In genomic region chr1:41229219-41229618, GRCh38 we compare ENCODE assay signal across 4 cellular contexts. TPM values are rescaled to one million over a fixed set of nuclear protein-coding genes. Genes with fewer than 3 reads are reported as not detected.
A peak's percentile ranks its signal among the peaks of the same experiment; 100 is the strongest.
DNase-seq lines count a peak whose midpoint lies in the region; ATAC-seq, FAIRE-seq and TF ChIP-seq lines count a peak whose summit lies in the region.
"Not testable (repeated sequence)": the region's sequence is repeated elsewhere in the genome, so short reads cannot be mapped to it uniquely, and the experiment has no call there.

No MANE protein-coding gene starts in this region.

- H3K36me3 ChIP-seq in HEK293 (ENCODE audit: control insufficient read depth in 2 of 2, insufficient read depth in 1 of 2, low read length in 2 of 2); K562 (ENCODE audit: control insufficient read depth, insufficient read depth, low read length): not testable (repeated sequence)

- H3K4me1 ChIP-seq in A549: peaks cover 39% of the 10 kb centered on the region
- not testable (repeated sequence) for H3K4me1 ChIP-seq in HEK293 (ENCODE audit: control insufficient read depth, insufficient read depth, low read length); K562 (replicated peaks in 1 of 2; ENCODE audit: control insufficient read depth in 2 of 2, insufficient read depth in 2 of 2, low read length in 2 of 2)

- FAIRE-seq in A549 (lab: Jason Lieb, UNC); K562 (lab: Jason Lieb, UNC): not testable (repeated sequence)

- H2AFZ ChIP-seq in K562 (ENCODE audit: low read depth, low read length): not testable (repeated sequence)

- TF ChIP-seq EP300 in A549 (IDR thresholded peaks at IDR 0.05); K562 (IDR thresholded peaks at IDR 0.05; ENCODE audit: low read length): not testable (repeated sequence)

- not testable (repeated sequence) for H3K4me1 Mint-ChIP-seq in activated CD4-positive, alpha-beta T cell treated with anti-CD3 and anti-CD28 coated beads, Interleukin-2, amount 10 ng/mL, durations not matched to agents 24 days and 14 days

- not testable (repeated sequence) for H3K9me3 ChIP-seq in A549; HEK293 (ENCODE audit: control insufficient read depth, insufficient read depth, low read depth, low read length); K562 (replicated peaks; ENCODE audit: control insufficient read depth, insufficient read depth, low read depth, low read length)

- intact Hi-C loops in activated CD4-positive, alpha-beta T cell treated with anti-CD3 and anti-CD28 coated beads, Interleukin-2, amount 10 ng/mL, durations not matched to agents 24 days and 14 days (cut with micrococcal nuclease); K562 (cut with micrococcal nuclease): not testable (repeated sequence)

- not testable (repeated sequence) for H3K4me3 Mint-ChIP-seq in activated CD4-positive, alpha-beta T cell treated with anti-CD3 and anti-CD28 coated beads, Interleukin-2, amount 10 ng/mL, durations not matched to agents 24 days and 14 days

- H3K9me3 Mint-ChIP-seq in activated CD4-positive, alpha-beta T cell treated with anti-CD3 and anti-CD28 coated beads, Interleukin-2, amount 10 ng/mL, durations not matched to agents 24 days and 14 days: not testable (repeated sequence)

- not testable (repeated sequence) for H3K27ac Mint-ChIP-seq in activated CD4-positive, alpha-beta T cell treated with anti-CD3 and anti-CD28 coated beads, Interleukin-2, amount 10 ng/mL, durations not matched to agents 24 days and 14 days

- not testable (repeated sequence) for TF ChIP-seq CTCF in A549 (IDR thresholded peaks at IDR 0.05); HEK293 (tag by site-specific recombination; IDR thresholded peaks at IDR 0.05); K562 (IDR thresholded peaks at IDR 0.05 in 2 of 3, conservative IDR thresholded peaks at IDR 0.05 in 1 of 3; ENCODE audit: insufficient read depth in 2 of 3, low read depth in 1 of 3, low read length in 3 of 3)

- not testable (repeated sequence) for H3K4me3 ChIP-seq in A549; HEK293 (ENCODE audit: low read depth, low read length); K562

- not testable (repeated sequence) for TF ChIP-seq RAD21 in A549 (conservative IDR thresholded peaks at IDR 0.05 in 1 of 2, IDR thresholded peaks at IDR 0.05 in 1 of 2); K562 (CRISPR knock-in tag; conservative IDR thresholded peaks at IDR 0.05 in 1 of 2, IDR thresholded peaks at IDR 0.05 in 1 of 2)

- H4K20me1 ChIP-seq in K562 (replicated peaks; ENCODE audit: control insufficient read depth, insufficient read depth, low read length): not testable (repeated sequence)

- WGBS in A549 (ENCODE audit: missing lambda C conversion rate): 91% methylated on average over 2 of the region's 2 CpGs
- WGBS in K562 (ENCODE audit: insufficient coverage, low coverage, missing lambda C conversion rate): 97% methylated on average over 2 of the region's 2 CpGs

- not testable (repeated sequence) for BruUV-seq in K562 (replicated peaks; lab: Mats Ljungman, UMichigan)

- H3K27me3 Mint-ChIP-seq in activated CD4-positive, alpha-beta T cell treated with anti-CD3 and anti-CD28 coated beads, Interleukin-2, amount 10 ng/mL, durations not matched to agents 24 days and 14 days: not testable (repeated sequence)

- H3K9ac ChIP-seq in K562 (ENCODE audit: insufficient read depth in 1 of 2, low read depth in 2 of 2, low read length in 2 of 2): not testable (repeated sequence)

- not testable (repeated sequence) for H3K9me1 ChIP-seq in K562 (ENCODE audit: control insufficient read depth, insufficient read depth, low read length)

- not testable (repeated sequence) for ATAC-seq in A549, K562

- H3K4me2 ChIP-seq in A549; K562 (ENCODE audit: insufficient read depth, low read length): not testable (repeated sequence)

- not testable (repeated sequence) for DNase-seq in A549 (ENCODE audit: low read depth in 1 of 2, low spot score in 1 of 2); K562 (ENCODE audit: extremely low read depth in 1 of 4, low spot score in 3 of 4)
- DNase-seq in activated CD4-positive, alpha-beta T cell treated with anti-CD3 and anti-CD28 coated beads, Interleukin-2, amount 10 ng/mL, durations not matched to agents 24 days and 14 days: peak; percentile 33

- H3K27me3 ChIP-seq in K562 (ENCODE audit: control insufficient read depth in 2 of 2, insufficient read depth in 2 of 2, low read length in 2 of 2): not testable (repeated sequence)

- POLR2A ChIA-PET in A549 (lab: Yijun Ruan, JAX); HEK293 (lab: Yijun Ruan, JAX); K562 (lab: Yijun Ruan, JAX): not testable (repeated sequence)

- H3K36me3 Mint-ChIP-seq in activated CD4-positive, alpha-beta T cell treated with anti-CD3 and anti-CD28 coated beads, Interleukin-2, amount 10 ng/mL, durations not matched to agents 24 days and 14 days (ENCODE audit: low read depth): not testable (repeated sequence)

- peaks cover 27% of the 10 kb centered on the region for H3K79me2 ChIP-seq in K562 (ENCODE audit: control insufficient read depth, insufficient read depth, low read length)

- H3K27ac ChIP-seq in A549; HEK293 (ENCODE audit: extremely low read depth, low read depth, low read length); K562 (ENCODE audit: extremely low read depth, low read depth, low read length): not testable (repeated sequence)

- not testable (repeated sequence) for TF ChIP-seq POLR2A in A549 (IDR thresholded peaks at IDR 0.05; ENCODE audit: low read length); K562 (conservative IDR thresholded peaks at IDR 0.05)

- CTCF ChIA-PET in A549 (lab: Yijun Ruan, JAX); HEK293 (lab: Yijun Ruan, JAX); K562 (lab: Yijun Ruan, JAX; ENCODE audit: low intra/inter-chr PET ratio): not testable (repeated sequence)

- in situ Hi-C loops in K562 (cut with MboI): not testable (repeated sequence)

TF ChIP-seq in A549, 52 proteins besides CTCF, POLR2A, EP300 and RAD21:
- TF ChIP-seq KDM1A (IDR thresholded peaks at IDR 0.05; ENCODE audit: low read depth): 0 out of 2 replicates have a peak, but pooled peaks have one; percentile 19
TF ChIP-seq in A549: peak in this region for 1; not testable (repeated sequence) for 51.

TF ChIP-seq in HEK293, 187 proteins besides CTCF, POLR2A, EP300 and RAD21:
- TF ChIP-seq ZNF580 (tag by site-specific recombination; IDR thresholded peaks at IDR 0.05) (peak; percentile 71), ZNF146 (tag by site-specific recombination; IDR thresholded peaks at IDR 0.05) (peak; percentile 100)

TF ChIP-seq in K562, 482 proteins besides CTCF, POLR2A, EP300 and RAD21:
- peak in 1 of 2 experiments; percentile 40; a peak in 2 of 4 replicates for TF ChIP-seq KDM1A (IDR thresholded peaks at IDR 0.05)
- 0 out of 2 replicates have a peak, but pooled peaks have one; percentile 46 for TF ChIP-seq SMARCA5 (IDR thresholded peaks at IDR 0.05)
- peak; percentile 87 for TF ChIP-seq ZNF146 (CRISPR knock-in tag; IDR thresholded peaks at IDR 0.05; ENCODE audit: unreplicated experiment)
- TF ChIP-seq BCOR (IDR thresholded peaks at IDR 0.05): peak; percentile 44; the same call in 1 of the 2 replicates
- peak; percentile 34 for TF ChIP-seq RBM25 (IDR thresholded peaks at IDR 0.05; ENCODE audit: low read depth, low read length, severe bottlenecking)
TF ChIP-seq in K562: peak in this region for 5; not testable (repeated sequence) for 477.

RNA-seq across cellular contexts. Expression of gene SCMH1, which starts 12.9 kb away (rescaled TPM):
- polyA plus RNA-seq in A549 (2011; rRNA removed) (26.7 and 30.2 TPM in 2 replicates), A549 (2017; fragmentation: RNase III; extraction: RNeasy Plus Mini Kit Qiagen cat#74134 plus additional on column Dnase treatment) (11.6 to 17.4 TPM (median 11.6 TPM) in 3 replicates), K562 (2011; rRNA removed) (32.3 and 37.6 TPM in 2 replicates), K562 (2014; fragmentation: Illumina TruSeq; extraction: Trizol) (35.3 and 37.0 TPM in 2 replicates), K562 (2014; fragmentation: Nextera tagmentation; extraction: Ambion mirVana) (10 to 100 TPM in 1 of 2 experiments, 1 to 10 TPM in 1; 8.5 to 14.0 TPM), K562 (2014; rRNA removed) (27.6 and 27.9 TPM in 2 replicates)
- 24.1 and 24.9 TPM in 2 replicates for polyA plus RNA-seq in A549 (2012; cell fraction: cytosol; rRNA removed)
- polyA plus RNA-seq in A549 (2012; cell fraction: nucleus; rRNA removed): 36.9 and 37.8 TPM in 2 replicates
- 41.4 and 54.1 TPM in 2 replicates for polyA minus RNA-seq in A549 (2011; rRNA and poly(A)+ RNA removed)
- 20.8 and 23.3 TPM in 2 replicates for total RNA-seq in activated CD4-positive, alpha-beta T cell treated with anti-CD3 and anti-CD28 coated beads, Interleukin-2, amount 10 ng/mL, durations not matched to agents 24 days and 14 days
- 86.3 and 90.3 TPM in 2 replicates for total RNA-seq in K562 (2011; cell fraction: chromatin; rRNA removed; ENCODE audit: low replicate concordance)
- 47.4 and 64.9 TPM in 2 replicates for total RNA-seq in K562 (2011; cell fraction: nucleolus; rRNA removed)
- 66.9 and 67.4 TPM in 2 replicates for total RNA-seq in K562 (2011; cell fraction: nucleoplasm; rRNA removed)
- total RNA-seq in K562 (2014; rRNA removed) (26.8 and 30.5 TPM in 2 replicates), K562 (2014; rRNA removed; fragmentation: Illumina TruSeq; extraction: Trizol) (19.2 and 19.8 TPM in 2 replicates), K562 (2015; rRNA removed; fragmentation: Illumina TruSeq; extraction: Trizol) (24.3 and 27.6 TPM in 2 replicates), K562 (2021) (32.0 and 33.0 TPM in 2 replicates)
- 35.5 and 35.8 TPM in 2 replicates for polyA plus RNA-seq in K562 (2011; cell fraction: cytosol; rRNA removed)
- polyA plus RNA-seq in K562 (2011; cell fraction: nucleus; rRNA removed): 78.5 and 122 TPM in 2 replicates
- polyA plus RNA-seq in K562 (2012): 26.6 and 40.9 TPM in 2 replicates
- 33.1 and 40.4 TPM in 2 replicates for polyA minus RNA-seq in K562 (2011; rRNA and poly(A)+ RNA removed)
- polyA minus RNA-seq in K562 (2011; cell fraction: cytosol; rRNA and poly(A)+ RNA removed): 16.2 and 17.2 TPM in 2 replicates
- 36.2 and 36.3 TPM in 2 replicates for polyA minus RNA-seq in K562 (2011; cell fraction: nucleus; rRNA and poly(A)+ RNA removed)
